ENCODE assay signal across 9 cellular contexts in the genomic region with DNA sequence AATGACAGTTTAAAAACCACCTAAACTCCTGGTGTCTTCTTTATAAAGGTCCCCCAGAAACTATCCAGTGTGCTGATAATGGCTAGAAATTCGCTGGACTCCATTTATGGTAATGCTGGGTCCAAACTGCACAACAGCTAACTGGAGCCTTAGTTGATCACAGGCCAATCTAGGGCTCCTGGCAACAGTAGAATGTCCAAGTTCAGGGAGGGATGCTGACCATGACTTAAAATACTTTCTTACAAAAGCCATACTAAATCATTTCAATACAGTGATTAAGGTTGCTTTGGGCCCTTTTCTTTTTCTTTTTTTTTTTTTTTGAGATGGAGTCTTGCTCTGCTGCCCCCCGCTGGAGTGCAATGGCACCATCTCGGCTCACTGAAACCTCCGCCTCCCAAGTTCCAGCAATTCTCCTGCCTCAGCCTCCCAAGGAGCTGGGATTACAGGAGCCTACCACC. TPM values are rescaled to one million over a fixed set of nuclear protein-coding genes. Genes with fewer than 3 reads are reported as not detected.
DNase-seq lines count a peak whose midpoint lies in the region; ATAC-seq, FAIRE-seq and TF ChIP-seq lines count a peak whose summit lies in the region.
"Had no signal": no experiment of that assay in that cellular context is flagged by ENCODE, and none has a peak within 500 bp of the region (broad histone marks: within the 10 kb centered on the region; RNA-seq: fewer than 3 reads in every experiment).

No MANE protein-coding gene starts in this region.

- intact Hi-C loops in CD14-positive monocyte (cut with micrococcal nuclease): loop anchor here (2.0 to 10.0 kb wide), 3 partner anchors 17 to 207 kb away; no protein-coding TSS in a partner anchor

- no peak overlapping the region for H4K5ac ChIP-seq in mesendoderm (ENCODE audit: low read length)

- H3K56ac ChIP-seq in mesendoderm (ENCODE audit: low read length): no peak overlapping the region

- no peak overlapping the region for H2BK5ac ChIP-seq in mesendoderm (ENCODE audit: low read length)

- H2AK5ac ChIP-seq in mesendoderm (ENCODE audit: low read length): no peak overlapping the region

- FAIRE-seq in H54 (lab: Jason Lieb, UNC): peak; percentile 36

- H3K18ac ChIP-seq in mesendoderm (ENCODE audit: low read length): peak overlapping the region; percentile 12

- H2BK15ac ChIP-seq in mesendoderm (replicated peaks; ENCODE audit: low read depth): no peak overlapping the region

- H3K4me1 ChIP-seq in mesendoderm (ENCODE audit: control insufficient read depth, low read depth, low read length): no peaks in the 10 kb centered on the region

- H3K4me3 Mint-ChIP-seq in CD14-positive monocyte: no peak overlapping the region

- in situ Hi-C loops in astrocyte of the cerebellum (cut with HindIII; ENCODE audit: low sequenced_read_pairs): no loop called here

- H3K27me3 Mint-ChIP-seq in CD14-positive monocyte (ENCODE audit: low read depth in 3 of 3): no peaks in the 10 kb centered on the region

- TF ChIP-seq CTCF in CD14-positive monocyte (IDR thresholded peaks at IDR 0.05) (peak; percentile 77), astrocyte of the cerebellum (IDR thresholded peaks at IDR 0.05; ENCODE audit: low read depth, low read length, missing control alignments) (peak; percentile 53)

- peak overlapping the region in 2 of 7 donors; percentile 35 to 68 for H3K27ac Mint-ChIP-seq in CD14-positive monocyte

- no peak for DNase-seq in CD14-positive monocyte (ENCODE audit: low spot score)
- DNase-seq in H54 (ENCODE audit: insufficient read length, low spot score): no peak
- DNase-seq in astrocyte of the cerebellum (ENCODE audit: low read depth): no peak
- peak; percentile 35 for DNase-seq in mesendoderm
- no peak for DNase-seq in iPS-NIHi7 (ENCODE audit: extremely low spot score)
- DNase-seq in activated effector memory CD4-positive, alpha-beta T cell treated with Interleukin-2 at 50 U/mL for 16 hours: no peak

- no peaks in the 10 kb centered on the region for H3K9me3 Mint-ChIP-seq in CD14-positive monocyte

- no peaks in the 10 kb centered on the region for H3K79me1 ChIP-seq in mesendoderm (ENCODE audit: low read length)

- H3K9ac ChIP-seq in mesendoderm (ENCODE audit: low read length): no peak overlapping the region

- no peak overlapping the region for H3K23ac ChIP-seq in mesendoderm (ENCODE audit: low read length)

- peaks cover 30% of the 10 kb centered on the region for H3K4me1 Mint-ChIP-seq in CD14-positive monocyte

- TF ChIP-seq POLR2A in H54 (IDR thresholded peaks at IDR 0.05; ENCODE audit: low read depth, low read length): no peak

- no peak overlapping the region for H3K4ac ChIP-seq in mesendoderm (ENCODE audit: low read depth, low read length)

- ATAC-seq in GM19035 (IDR thresholded peaks at IDR 0.05; ENCODE audit: unreplicated experiment) (no peak), HG02970 (IDR thresholded peaks at IDR 0.05; ENCODE audit: low FRiP score, unreplicated experiment) (no peak)

- H3K27ac ChIP-seq in mesendoderm (ENCODE audit: low read depth, low read length): no peak overlapping the region
- H3K27ac ChIP-seq: skin epidermis had no signal

- no peak overlapping the region for H3K4me2 ChIP-seq in mesendoderm (ENCODE audit: low read length)

- H3K4me3 ChIP-seq in astrocyte of the cerebellum (ENCODE audit: low read depth, low read length) (no peak overlapping the region), mesendoderm (ENCODE audit: low read length) (no peak overlapping the region)
- H3K4me3 ChIP-seq: skin epidermis had no signal

- no peaks in the 10 kb centered on the region for H3K79me2 ChIP-seq in mesendoderm (ENCODE audit: control insufficient read depth, insufficient read depth, low read length)

- H3K36me3 Mint-ChIP-seq in CD14-positive monocyte: peaks cover 0 to 9% of the 10 kb centered on the region in 2 donors

- no peak overlapping the region for H2BK120ac ChIP-seq in mesendoderm (ENCODE audit: low read depth, low read length)

- H4K8ac ChIP-seq in mesendoderm (ENCODE audit: low read depth, low read length): no peak overlapping the region

- no CpG with 5 or more reads among the region's 4 CpGs for WGBS in mesendoderm (ENCODE audit: extremely low coverage, insufficient coverage, low lambda C conversion rate)

- H3K27me3 ChIP-seq in mesendoderm (ENCODE audit: insufficient read depth, low read length, poor library complexity): no peaks in the 10 kb centered on the region

- H3K36me3 ChIP-seq in mesendoderm (ENCODE audit: control insufficient read depth, insufficient read depth, low read length): no peaks in the 10 kb centered on the region

RNA-seq across cellular contexts. Expression of gene GAB2, which starts 14.5 kb away (rescaled TPM):
- 1 to 10 TPM; 2.8 to 4.4 TPM for polyA plus RNA-seq in CD14-positive monocyte
- 3.9 TPM for polyA plus RNA-seq in mesendoderm (2013, experiment 1 of 2)
- polyA plus RNA-seq in mesendoderm (2013, experiment 2 of 2): 4.2 TPM
